ENCODE assay signal across 8 cellular contexts in genomic region chr12:56521590-56522371, GRCh38. TPM values are rescaled to one million over a fixed set of nuclear protein-coding genes. Genes with fewer than 3 reads are reported as not detected.
DNase-seq lines count a peak whose midpoint lies in the region; ATAC-seq, FAIRE-seq and TF ChIP-seq lines count a peak whose summit lies in the region.

A gene with protein sequence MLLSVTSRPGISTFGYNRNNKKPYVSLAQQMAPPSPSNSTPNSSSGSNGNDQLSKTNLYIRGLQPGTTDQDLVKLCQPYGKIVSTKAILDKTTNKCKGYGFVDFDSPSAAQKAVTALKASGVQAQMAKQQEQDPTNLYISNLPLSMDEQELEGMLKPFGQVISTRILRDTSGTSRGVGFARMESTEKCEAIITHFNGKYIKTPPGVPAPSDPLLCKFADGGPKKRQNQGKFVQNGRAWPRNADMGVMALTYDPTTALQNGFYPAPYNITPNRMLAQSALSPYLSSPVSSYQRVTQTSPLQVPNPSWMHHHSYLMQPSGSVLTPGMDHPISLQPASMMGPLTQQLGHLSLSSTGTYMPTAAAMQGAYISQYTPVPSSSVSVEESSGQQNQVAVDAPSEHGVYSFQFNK (plus strand): TSS chr12:56521820. CDS start chr12:56522024, 204 bp downstream.

- H3K4me2 ChIP-seq in OCI-LY7 (ENCODE audit: low read length) (peak within 1 kb of the TSS; percentile 39), fibroblast of lung (ENCODE audit: extremely low read depth, insufficient read depth, low read length) (peak within 1 kb of the TSS; percentile 88)

- H2AFZ ChIP-seq in OCI-LY7 (ENCODE audit: low read length) (peak within 1 kb of the TSS; percentile 68; the same call in 1 of the 2 replicates), fibroblast of lung (ENCODE audit: low read length) (peak within 1 kb of the TSS; percentile 40)

- peak within 1 kb of the TSS; percentile 90 for H3K27ac Mint-ChIP-seq in activated T-helper 17 cell treated with anti-CD3 and anti-CD28 coated beads, Interleukin-2, amount 50 U/mL, for 72 hours

- no peak for TF ChIP-seq CTCF in OCI-LY7 (conservative IDR thresholded peaks at IDR 0.05; ENCODE audit: low read length)
- no peak for TF ChIP-seq CTCF in fibroblast of lung (conservative IDR thresholded peaks at IDR 0.05 in 1 of 2, IDR thresholded peaks at IDR 0.05 in 1 of 2; ENCODE audit: low read depth in 1 of 2, low read length in 2 of 2)

- BruUV-seq in OCI-LY7 (replicated peaks; lab: Mats Ljungman, UMichigan), result no TSS peak

- POLR2A ChIA-PET in OCI-LY7 (lab: Charles Lee), result interaction anchor here (0.6 to 1.3 kb wide), 9 partner anchors 9 to 301 kb away, joined by 3 to 9 read pairs (median 4); no protein-coding TSS in a partner anchor

- H3K27me3 Mint-ChIP-seq in activated T-helper 17 cell treated with anti-CD3 and anti-CD28 coated beads, Interleukin-2, amount 50 U/mL, for 72 hours, result no peaks in the 10 kb centered on the region

- H3K9ac ChIP-seq in fibroblast of lung (ENCODE audit: insufficient read depth, low read length) (peak within 1 kb of the TSS; percentile 54), mucosa of stomach (ENCODE audit: low read length) (peak within 1 kb of the TSS; percentile 81)

- H3K27ac ChIP-seq in OCI-LY7 (ENCODE audit: low read depth, low read length, poor library complexity, severe bottlenecking) (no peak within 1 kb of the TSS), fibroblast of lung (ENCODE audit: insufficient read depth, low read length) (peak within 1 kb of the TSS; percentile 76), substantia nigra (ENCODE audit: low read depth, low read length, poor library complexity, severe bottlenecking) (peak within 1 kb of the TSS; percentile 88)

- H3K4me3 ChIP-seq in OCI-LY7 (ENCODE audit: low read depth, low read length, poor library complexity, severe bottlenecking) (peak within 1 kb of the TSS; percentile 44), fibroblast of lung (replicated peaks in 1 of 4; ENCODE audit: control extremely low read depth in 1 of 4, insufficient read depth in 1 of 4, low read depth in 3 of 4, low read length in 4 of 4) (peak within 1 kb of the TSS; percentile 44 to 99 (median 79)), mucosa of stomach (ENCODE audit: low read length) (peak within 1 kb of the TSS; percentile 73)

- no peaks in the 10 kb centered on the region for H3K36me3 Mint-ChIP-seq in activated T-helper 17 cell treated with anti-CD3 and anti-CD28 coated beads, Interleukin-2, amount 50 U/mL, for 72 hours (ENCODE audit: low read depth)

- no peaks in the 10 kb centered on the region for H3K9me3 ChIP-seq in OCI-LY7 (ENCODE audit: low read length)
- H3K9me3 ChIP-seq in fibroblast of lung (ENCODE audit: control insufficient read depth, insufficient read depth, low read depth, low read length), result no peaks in the 10 kb centered on the region
- H3K9me3 ChIP-seq in mucosa of stomach (ENCODE audit: control insufficient read depth, low read length), result no peaks in the 10 kb centered on the region

- intact Hi-C loops in OCI-LY7 (cut with micrococcal nuclease; ENCODE audit: unreplicated experiment), result no loop called here

- H3K9me3 Mint-ChIP-seq in activated T-helper 17 cell treated with anti-CD3 and anti-CD28 coated beads, Interleukin-2, amount 50 U/mL, for 72 hours, result no peaks in the 10 kb centered on the region

- H4K20me1 ChIP-seq in OCI-LY7 (ENCODE audit: insufficient read depth, low read length), result no peaks in the 10 kb centered on the region
- H4K20me1 ChIP-seq in fibroblast of lung (ENCODE audit: control insufficient read depth, extremely low read depth, insufficient read depth, low read length), result no peaks in the 10 kb centered on the region

- no peaks in the 10 kb centered on the region for H3K79me2 ChIP-seq in OCI-LY7 (ENCODE audit: insufficient read depth, low read depth, low read length)
- H3K79me2 ChIP-seq in fibroblast of lung (ENCODE audit: control insufficient read depth, insufficient read depth, low read length), result peaks cover 43% of the 10 kb centered on the region

- H3K27me3 ChIP-seq in fibroblast of lung (ENCODE audit: control insufficient read depth, insufficient read depth, low read length) (no peaks in the 10 kb centered on the region), mucosa of stomach (ENCODE audit: control insufficient read depth, insufficient read depth, low read length) (no peaks in the 10 kb centered on the region)

- ATAC-seq in activated T-helper 17 cell treated with anti-CD3 and anti-CD28 coated beads, Interleukin-2, amount 50 U/mL, for 72 hours (replicated peaks), result peak; percentile 70
- no peak for ATAC-seq in HG02973 (IDR thresholded peaks at IDR 0.05; ENCODE audit: unreplicated experiment)

- H3K36me3 ChIP-seq in OCI-LY7 (ENCODE audit: insufficient read depth, low read length) (no peaks in the 10 kb centered on the region), fibroblast of lung (ENCODE audit: control insufficient read depth, insufficient read depth, low read length) (no peaks in the 10 kb centered on the region), mucosa of stomach (ENCODE audit: control insufficient read depth, insufficient read depth, low read length) (no peaks in the 10 kb centered on the region)

- peak; percentile 42 for FAIRE-seq in HTR-8/SVneo (lab: Jason Lieb, UNC)

- H3K4me1 ChIP-seq in OCI-LY7 (ENCODE audit: insufficient read depth, low read length, poor library complexity, severe bottlenecking) (no peaks in the 10 kb centered on the region), fibroblast of lung (ENCODE audit: control insufficient read depth, extremely low read depth, insufficient read depth, low read length) (peaks cover 2% of the 10 kb centered on the region), mucosa of stomach (ENCODE audit: control insufficient read depth, insufficient read depth, low read length) (peaks cover 11% of the 10 kb centered on the region)

- no peaks in the 10 kb centered on the region for H3K9me2 ChIP-seq in OCI-LY7 (ENCODE audit: insufficient read depth, low read length)

- peak within 1 kb of the TSS; percentile 78 for H3K4me3 Mint-ChIP-seq in activated T-helper 17 cell treated with anti-CD3 and anti-CD28 coated beads, Interleukin-2, amount 50 U/mL, for 72 hours

- DNase-seq in DMS79 treated with DMSO at 0.1 percent for 48 hours (lab: John Stamatoyannopoulos, UW) (peak; percentile 49), HTR-8/SVneo (ENCODE audit: insufficient read length, low spot score) (peak; percentile 85), OCI-LY7 (ENCODE audit: low spot score) (peak; percentile 34), fibroblast of lung (ENCODE audit: low read depth in 2 of 2) (peak; percentile 94 to 96), substantia nigra (lab: John Stamatoyannopoulos, UW) (peak in 44 of 49 donors; percentile 5 to 86 (median 50))

- CTCF ChIA-PET in OCI-LY7 (lab: Charles Lee; ENCODE audit: unreplicated experiment), result interaction anchor here (1.4 kb wide), 1 partner anchor 115 kb away, joined by 3 read pairs; no protein-coding TSS in a partner anchor

- H3K4me1 Mint-ChIP-seq in activated T-helper 17 cell treated with anti-CD3 and anti-CD28 coated beads, Interleukin-2, amount 50 U/mL, for 72 hours, result peaks cover 12% of the 10 kb centered on the region

RNA-seq across cellular contexts. Expression of the gene that starts here (rescaled TPM):
- 0.32 and 2.2 TPM in 2 replicates for total RNA-seq in OCI-LY7 (2014; rRNA removed; shearing (Covaris generic))
- total RNA-seq in OCI-LY7 (2022), result 0.27 and 1.1 TPM in 2 replicates
- 1 to 10 TPM; 1.1 to 2.3 TPM for total RNA-seq in activated T-helper 17 cell treated with anti-CD3 and anti-CD28 coated beads, Interleukin-2, amount 50 U/mL, for 72 hours
- total RNA-seq in fibroblast of lung, result 11.3 and 23.1 TPM in 2 replicates
- polyA plus RNA-seq in fibroblast of lung, result 66.9 and 76.2 TPM in 2 replicates
- 31.1 and 37.3 TPM in 2 replicates for polyA plus RNA-seq in fibroblast of lung (2012)
- polyA minus RNA-seq in fibroblast of lung (ENCODE audit: low replicate concordance), result 95.2 and 124 TPM in 2 replicates

Comparison
In these comparisons a context has a peak if more than half of its experiments do, and no peak if none do; other contexts are left out.
1. DNase-seq: peak in every context shown above with its lines; median percentile 95 in fibroblast of lung; 85 in HTR-8/SVneo; 50 in substantia nigra; 49 in DMS79 treated with DMSO at 0.1 percent for 48 hours; 34 in OCI-LY7.